In the genomic region with DNA sequence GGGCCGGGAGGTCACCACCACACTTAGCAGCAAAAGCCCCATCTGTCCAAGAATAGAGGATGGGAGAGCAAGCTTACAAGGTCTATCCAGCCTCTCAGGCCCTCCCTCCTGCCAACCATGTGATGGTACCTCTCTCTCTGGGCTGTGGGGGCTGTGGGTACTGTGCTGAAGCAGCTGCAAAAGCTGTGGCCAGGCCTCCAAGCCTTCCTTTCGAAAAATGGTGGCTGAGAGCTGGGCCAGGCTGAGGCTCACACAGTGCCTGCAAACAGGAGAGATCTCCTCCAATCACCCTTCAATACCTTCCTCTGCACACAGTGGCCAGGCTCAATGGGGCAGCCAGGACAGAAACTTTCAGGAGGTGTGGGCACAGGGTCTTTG, we compare ENCODE assay signal across 9 cellular contexts. TPM values are rescaled to one million over a fixed set of nuclear protein-coding genes. Genes with fewer than 3 reads are reported as not detected.
DNase-seq lines count a peak whose midpoint lies in the region; ATAC-seq, FAIRE-seq and TF ChIP-seq lines count a peak whose summit lies in the region.
"Had no signal": no experiment of that assay in that cellular context is flagged by ENCODE, and none has a peak within 500 bp of the region (broad histone marks: within the 10 kb centered on the region; RNA-seq: fewer than 3 reads in every experiment).

No MANE protein-coding gene starts in this region.

- H3K4me3 ChIP-seq in GM06990 (replicated peaks; ENCODE audit: low read depth, low read length), result peak overlapping the region; percentile 83
- H3K4me3 ChIP-seq in PC-3 (ENCODE audit: low read length), result peak overlapping the region; percentile 76
- H3K4me3 ChIP-seq in endodermal cell (ENCODE audit: low read length), result peak overlapping the region; percentile 89
- H3K4me3 ChIP-seq in parathyroid adenoma (ENCODE audit: low read depth, low read length), result peak overlapping the region; percentile 81

- FAIRE-seq in GM12891 (lab: Jason Lieb, UNC), result no peak

- no peaks in the 10 kb centered on the region for H4K20me1 ChIP-seq in PC-3 (ENCODE audit: low read length)

- H3K27ac ChIP-seq in PC-3 (ENCODE audit: low read length), result no peak overlapping the region
- H3K27ac ChIP-seq in endodermal cell (ENCODE audit: low read depth, low read length), result no peak overlapping the region
- H3K27ac ChIP-seq in parathyroid adenoma, result no peak overlapping the region

- BruUV-seq in PC-3 (replicated peaks; lab: Mats Ljungman, UMichigan), result no TSS peak

- intact Hi-C loops in PC-3 (cut with micrococcal nuclease), result no loop called here

- no peak for TF ChIP-seq POLR2A in GM12891 (IDR thresholded peaks at IDR 0.05; ENCODE audit: low read depth, low read length)

- no peak overlapping the region for H3K27ac Mint-ChIP-seq in endodermal cell

- POLR2A ChIA-PET in PC-3 (lab: Charles Lee; ENCODE audit: unreplicated experiment), result no interaction called here

- peaks cover 53% of the 10 kb centered on the region for H3K36me3 Mint-ChIP-seq in endodermal cell (ENCODE audit: low read depth)

- peak overlapping the region; percentile 89 for H3K4me3 Mint-ChIP-seq in endodermal cell

- H3K4me2 ChIP-seq in PC-3 (ENCODE audit: low read length) (peak overlapping the region; percentile 86), parathyroid adenoma (ENCODE audit: low read length) (peak overlapping the region; percentile 86)

- H3K9me3 Mint-ChIP-seq in endodermal cell, result no peaks in the 10 kb centered on the region

- no peak for TF ChIP-seq CTCF in GM06990 (IDR thresholded peaks at IDR 0.05; ENCODE audit: insufficient read depth, low read length, poor library complexity, severe bottlenecking)
- TF ChIP-seq CTCF in PC-3 (conservative IDR thresholded peaks at IDR 0.05; ENCODE audit: low read depth, low read length), result no peak
- no peak for TF ChIP-seq CTCF in endodermal cell (conservative IDR thresholded peaks at IDR 0.05)
- no peak for TF ChIP-seq CTCF in parathyroid adenoma (IDR thresholded peaks at IDR 0.05)

- no peaks in the 10 kb centered on the region for H3K9me2 ChIP-seq in PC-3 (replicated peaks; ENCODE audit: low read length)

- H3K27me3 ChIP-seq in GM06990 (replicated peaks; ENCODE audit: control insufficient read depth, insufficient read depth, low read length), result no peaks in the 10 kb centered on the region
- H3K27me3 ChIP-seq in PC-3 (ENCODE audit: low read length), result no peaks in the 10 kb centered on the region
- H3K27me3 ChIP-seq in endodermal cell (ENCODE audit: control insufficient read depth, insufficient read depth, low read length, poor library complexity, severe bottlenecking), result no peaks in the 10 kb centered on the region
- H3K27me3 ChIP-seq in parathyroid adenoma (ENCODE audit: control insufficient read depth, insufficient read depth, low read length), result no peaks in the 10 kb centered on the region

- H3K9ac ChIP-seq in PC-3 (ENCODE audit: low read length) (peak overlapping the region; percentile 90), endodermal cell (ENCODE audit: extremely low read depth, low read length, poor library complexity, severe bottlenecking) (no peak overlapping the region), parathyroid adenoma (no peak overlapping the region)

- CTCF ChIA-PET in PC-3 (lab: Charles Lee), result no interaction called here

- H3K79me2 ChIP-seq in PC-3 (ENCODE audit: low read length) (peaks cover 39% of the 10 kb centered on the region), parathyroid adenoma (no peaks in the 10 kb centered on the region)

- no peak for ATAC-seq in PC-3

- peaks cover 6% of the 10 kb centered on the region for H3K4me1 Mint-ChIP-seq in endodermal cell

- H3K36me3 ChIP-seq in GM06990 (ENCODE audit: control insufficient read depth, insufficient read depth, low read length), result peaks cover 49% of the 10 kb centered on the region
- H3K36me3 ChIP-seq in PC-3 (ENCODE audit: low read depth, low read length), result peaks cover 24% of the 10 kb centered on the region; the same call in 1 of the 2 replicates
- peaks cover 73% of the 10 kb centered on the region for H3K36me3 ChIP-seq in endodermal cell (ENCODE audit: control insufficient read depth, insufficient read depth, low read length)
- no peaks in the 10 kb centered on the region for H3K36me3 ChIP-seq in parathyroid adenoma (ENCODE audit: control insufficient read depth, insufficient read depth, low read length)

- H3K27me3 Mint-ChIP-seq in endodermal cell (ENCODE audit: insufficient read depth), result no peaks in the 10 kb centered on the region

- DNase-seq in GM06990 (ENCODE audit: extremely low read depth, insufficient read length), result no peak
- DNase-seq in PC-3, result no peak
- no peak for DNase-seq in endodermal cell
- no peak for DNase-seq in NAMALWA (ENCODE audit: low spot score)
- no peak for DNase-seq in GM19240 (ENCODE audit: insufficient read length, low spot score)
- no peak for DNase-seq in GM12891 (ENCODE audit: insufficient read length, low spot score)
- DNase-seq in NCI-H1417 (lab: John Stamatoyannopoulos, UW), result no peak

- H2AFZ ChIP-seq in PC-3 (ENCODE audit: low read length) (no peak overlapping the region), parathyroid adenoma (no peak overlapping the region)

- H3K9me3 ChIP-seq in PC-3 (ENCODE audit: low read length) (no peaks in the 10 kb centered on the region), endodermal cell (ENCODE audit: control insufficient read depth, low read length) (no peaks in the 10 kb centered on the region), parathyroid adenoma (ENCODE audit: control insufficient read depth, low read length) (no peaks in the 10 kb centered on the region)

- H3K4me1 ChIP-seq in PC-3 (ENCODE audit: insufficient read depth, low read length), result peaks cover 8% of the 10 kb centered on the region
- no peaks in the 10 kb centered on the region for H3K4me1 ChIP-seq in endodermal cell (ENCODE audit: control insufficient read depth, insufficient read depth, low read length)
- peaks cover 11% of the 10 kb centered on the region for H3K4me1 ChIP-seq in parathyroid adenoma

- no peaks in the 10 kb centered on the region for H3F3A ChIP-seq in PC-3 (ENCODE audit: low read length, unreplicated experiment)

- 88 to 89% methylated on average over 1 to 2 of the region's 2 CpGs for WGBS in endodermal cell (ENCODE audit: insufficient coverage in 1 of 2, insufficient read length in 1 of 2), 2 experiments

TF ChIP-seq in GM12891, 5 proteins besides CTCF, POLR2A, EP300 and RAD21:
- no peak for TF ChIP-seq POU2F2 (IDR thresholded peaks at IDR 0.05; ENCODE audit: low read depth, low read length)
- TF ChIP-seq TAF1 (IDR thresholded peaks at IDR 0.05; ENCODE audit: low read depth, low read length), result no peak
- no peak for TF ChIP-seq POLR2AphosphoS5 (IDR thresholded peaks at IDR 0.05; ENCODE audit: low read depth, low read length)

RNA-seq across cellular contexts. Expression of a gene that starts 1.1 kb away (rescaled TPM):
- total RNA-seq in PC-3 (2014; rRNA removed) (193 and 211 TPM in 2 replicates), endodermal cell (10 to 100 TPM; 56.3 to 67.4 TPM)
- 30.3 TPM for polyA plus RNA-seq in endodermal cell (2013, experiment 1 of 2)
- polyA plus RNA-seq in endodermal cell (2013, experiment 2 of 2), result 28.8 TPM
- 37.2 TPM for polyA plus RNA-seq in GM12891 (2012; ENCODE audit: low read depth, missing spikeins)

RNA-seq across cellular contexts. Expression of a gene that starts 7.7 kb away (rescaled TPM):
- total RNA-seq in PC-3 (2014; rRNA removed) (52.1 and 58.3 TPM in 2 replicates), endodermal cell (10 to 100 TPM; 37.4 to 40.8 TPM)
- 38.3 TPM for polyA plus RNA-seq in endodermal cell (2013, experiment 1 of 2)
- 34.4 TPM for polyA plus RNA-seq in endodermal cell (2013, experiment 2 of 2)
- 14.7 TPM for polyA plus RNA-seq in GM12891 (2012; ENCODE audit: low read depth, missing spikeins)

RNA-seq across cellular contexts. Expression of a gene that starts 15.6 kb away (rescaled TPM):
- total RNA-seq in PC-3 (2014; rRNA removed) (1.9 and 5.7 TPM in 2 replicates), endodermal cell (10 to 100 TPM; 60.3 to 98.3 TPM)
- polyA plus RNA-seq in endodermal cell (2013, experiment 1 of 2), result 86.1 TPM
- polyA plus RNA-seq in endodermal cell (2013, experiment 2 of 2), result 69.8 TPM
- 55.7 TPM for polyA plus RNA-seq in GM12891 (2012; ENCODE audit: low read depth, missing spikeins)

RNA-seq across cellular contexts. Expression of a gene that starts 18.0 kb away (rescaled TPM):
- total RNA-seq in PC-3 (2014; rRNA removed) (0.11 TPM in 1 of 2 replicates, not detected in the other), endodermal cell (under 1 TPM; 0.38 to 0.51 TPM)
- not detected for polyA plus RNA-seq in endodermal cell (2013, experiment 1 of 2)
- polyA plus RNA-seq in endodermal cell (2013, experiment 2 of 2), result not detected
- 2.0 TPM for polyA plus RNA-seq in GM12891 (2012; ENCODE audit: low read depth, missing spikeins)
- total RNA-seq: HT1080 had no signal

RNA-seq across cellular contexts. Expression of a gene that starts 25.8 kb away (rescaled TPM):
- total RNA-seq in PC-3 (2014; rRNA removed) (58.3 and 67.9 TPM in 2 replicates), endodermal cell (10 to 100 TPM; 38.8 to 44.3 TPM)
- 43.0 TPM for polyA plus RNA-seq in endodermal cell (2013, experiment 1 of 2)
- 44.3 TPM for polyA plus RNA-seq in endodermal cell (2013, experiment 2 of 2)
- 67.9 TPM for polyA plus RNA-seq in GM12891 (2012; ENCODE audit: low read depth, missing spikeins)
